In genomic region chr3:197598404-197598980, GRCh38 we compare ENCODE assay signal across 1 cellular context.
TF ChIP-seq lines count a peak whose summit lies in the region.

No MANE protein-coding gene starts in this region.

TF ChIP-seq in HepG2, 621 proteins besides CTCF, POLR2A, EP300 and RAD21:
- TF ChIP-seq ZNF691 (CRISPR knock-in tag; IDR thresholded peaks at IDR 0.05; ENCODE audit: borderline replicate concordance, low read depth), result 0 out of 2 replicates have a peak, but pooled peaks have one; percentile 7
- no peak for TF ChIP-seq ZIK1 (CRISPR knock-in tag; IDR thresholded peaks at IDR 0.05; ENCODE audit: borderline replicate concordance, low read depth)
- peak; percentile 6; the same call in 1 of the 2 replicates for TF ChIP-seq PITX1 (CRISPR knock-in tag; IDR thresholded peaks at IDR 0.05)
- no peak for TF ChIP-seq E2F1 (CRISPR knock-in tag; IDR thresholded peaks at IDR 0.05)
- TF ChIP-seq MXD4 (CRISPR knock-in tag; IDR thresholded peaks at IDR 0.05), result no peak
- TF ChIP-seq ZNF788 (CRISPR knock-in tag; IDR thresholded peaks at IDR 0.05; ENCODE audit: borderline replicate concordance), result 0 out of 2 replicates have a peak, but pooled peaks have one; percentile 35
- TF ChIP-seq RORA (CRISPR knock-in tag; IDR thresholded peaks at IDR 0.05), result no peak
- 0 out of 2 replicates have a peak, but pooled peaks have one; percentile 17 for TF ChIP-seq KDM5B (CRISPR knock-in tag; IDR thresholded peaks at IDR 0.05; ENCODE audit: borderline replicate concordance)
- TF ChIP-seq ZNF660 (CRISPR knock-in tag; IDR thresholded peaks at IDR 0.05; ENCODE audit: borderline replicate concordance, low read depth), result no peak
- no peak for TF ChIP-seq SRSF1 (optimal IDR thresholded peaks at IDR 0.05; ENCODE audit: low read depth, low read length)
- peak; percentile 93 for TF ChIP-seq ZNF770 (CRISPR knock-in tag; IDR thresholded peaks at IDR 0.05)
- no peak for TF ChIP-seq ASH2L (IDR thresholded peaks at IDR 0.05; ENCODE audit: insufficient read length, low read depth, low read length)
- peak; percentile 99 for TF ChIP-seq ZBTB38 (CRISPR knock-in tag; IDR thresholded peaks at IDR 0.05)
- no peak for TF ChIP-seq AKNA (CRISPR knock-in tag; IDR thresholded peaks at IDR 0.05; ENCODE audit: borderline replicate concordance)
- TF ChIP-seq PRPF4 (IDR thresholded peaks at IDR 0.05; ENCODE audit: low read depth, low read length, poor library complexity, severe bottlenecking), result peak; percentile 45
- TF ChIP-seq ZNF644 (CRISPR knock-in tag; IDR thresholded peaks at IDR 0.05; ENCODE audit: low read depth), result no peak
- no peak for TF ChIP-seq CCAR2 (optimal IDR thresholded peaks at IDR 0.05; ENCODE audit: low read depth, low read length)
- no peak for TF ChIP-seq U2AF1 (optimal IDR thresholded peaks at IDR 0.05; ENCODE audit: low read depth, low read length)
- TF ChIP-seq YEATS4 (CRISPR knock-in tag; IDR thresholded peaks at IDR 0.05; ENCODE audit: borderline replicate concordance), result 0 out of 2 replicates have a peak, but pooled peaks have one; percentile 13
- no peak; the same call in 1 of the 2 replicates for TF ChIP-seq ATF7-NPFF (CRISPR knock-in tag; IDR thresholded peaks at IDR 0.05; ENCODE audit: low read depth)
- TF ChIP-seq ZNF235 (CRISPR knock-in tag; IDR thresholded peaks at IDR 0.05; ENCODE audit: borderline replicate concordance), result 0 out of 2 replicates have a peak, but pooled peaks have one; percentile 11
- peak; percentile 63; the same call in 1 of the 2 replicates for TF ChIP-seq ZMYM3 (CRISPR knock-in tag; IDR thresholded peaks at IDR 0.05)
- peak; percentile 4; the same call in 1 of the 2 replicates for TF ChIP-seq PHF8 (CRISPR knock-in tag; IDR thresholded peaks at IDR 0.05)
- TF ChIP-seq ZSCAN31 (CRISPR knock-in tag; IDR thresholded peaks at IDR 0.05; ENCODE audit: low read depth), result 0 out of 2 replicates have a peak, but pooled peaks have one; percentile 16
